9 cellular contexts compared by ENCODE assay signal in the genomic region with DNA sequence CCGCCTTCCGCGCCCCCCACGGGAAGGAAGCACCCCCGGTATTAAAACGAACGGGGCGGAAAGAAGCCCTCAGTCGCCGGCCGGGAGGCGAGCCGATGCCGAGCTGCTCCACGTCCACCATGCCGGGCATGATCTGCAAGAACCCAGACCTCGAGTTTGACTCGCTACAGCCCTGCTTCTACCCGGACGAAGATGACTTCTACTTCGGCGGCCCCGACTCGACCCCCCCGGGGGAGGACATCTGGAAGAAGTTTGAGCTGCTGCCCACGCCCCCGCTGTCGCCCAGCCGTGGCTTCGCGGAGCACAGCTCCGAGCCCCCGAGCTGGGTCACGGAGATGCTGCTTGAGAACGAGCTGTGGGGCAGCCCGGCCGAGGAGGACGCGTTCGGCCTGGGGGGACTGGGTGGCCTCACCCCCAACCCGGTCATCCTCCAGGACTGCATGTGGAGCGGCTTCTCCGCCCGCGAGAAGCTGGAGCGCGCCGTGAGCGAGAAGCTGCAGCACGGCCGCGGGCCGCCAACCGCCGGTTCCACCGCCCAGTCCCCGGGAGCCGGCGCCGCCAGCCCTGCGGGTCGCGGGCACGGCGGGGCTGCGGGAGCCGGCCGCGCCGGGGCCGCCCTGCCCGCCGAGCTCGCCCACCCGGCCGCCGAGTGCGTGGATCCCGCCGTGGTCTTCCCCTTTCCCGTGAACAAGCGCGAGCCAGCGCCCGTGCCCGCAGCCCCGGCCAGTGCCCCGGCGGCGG. TPM values are rescaled to one million over a fixed set of nuclear protein-coding genes. Genes with fewer than 3 reads are reported as not detected.
DNase-seq lines count a peak whose midpoint lies in the region; ATAC-seq, FAIRE-seq and TF ChIP-seq lines count a peak whose summit lies in the region.
"Had no signal": no experiment of that assay in that cellular context is flagged by ENCODE, and none has a peak within 500 bp of the region (broad histone marks: within the 10 kb centered on the region; RNA-seq: fewer than 3 reads in every experiment).

No MANE protein-coding gene starts in this region.

- no peak overlapping the region for H2BK15ac ChIP-seq in H1 (ENCODE audit: low read length)

- H3K4ac ChIP-seq in H1 (replicated peaks; ENCODE audit: insufficient read length, low read depth, low read length): peak overlapping the region; percentile 72

- H3K9me3 ChIP-seq in H1 (ENCODE audit: insufficient read depth in 2 of 2, low read depth in 1 of 2, low read length in 1 of 2): no peaks in the 10 kb centered on the region

- H3K4me3 Mint-ChIP-seq in naive thymus-derived CD8-positive, alpha-beta T cell: peak overlapping the region; percentile 63 to 94 (median 76)

- H4K91ac ChIP-seq in H1 (replicated peaks; ENCODE audit: insufficient read length, low read length): peak overlapping the region; percentile 70

- peaks cover 28 to 30% of the 10 kb centered on the region in 2 experiments for H4K20me1 ChIP-seq in H1 (replicated peaks in 1 of 2; ENCODE audit: control insufficient read depth in 1 of 2, insufficient read depth in 2 of 2, low read length in 2 of 2)

- H3K27ac Mint-ChIP-seq in naive thymus-derived CD8-positive, alpha-beta T cell: peak overlapping the region in 1 of 10 donors; percentile 40

- peaks cover 3% of the 10 kb centered on the region; the same call in 1 of the 2 replicates for H3K79me1 ChIP-seq in H1 (ENCODE audit: low read depth, low read length)

- H3K9ac ChIP-seq in H1 (replicated peaks in 1 of 4; ENCODE audit: extremely low read depth in 1 of 4, low read depth in 3 of 4, low read length in 3 of 4): peak overlapping the region; percentile 75 to 93 (median 79)

- H3K23ac ChIP-seq in H1 (ENCODE audit: insufficient read length): no peak overlapping the region

- H2BK120ac ChIP-seq in H1 (replicated peaks; ENCODE audit: low read depth, low read length): no peak overlapping the region

- no peak for FAIRE-seq in H1 (lab: Jason Lieb, UNC)
- FAIRE-seq: bronchial epithelial cell had no signal

- peaks cover 11 to 50% (median 30%) of the 10 kb centered on the region in 4 experiments for H3K36me3 ChIP-seq in H1 (ENCODE audit: control insufficient read depth in 2 of 4, insufficient read depth in 4 of 4, low read length in 3 of 4)

- POLR2A ChIA-PET in H1 (lab: Charles Lee; ENCODE audit: partially characterized antibody): interaction anchor here (0.7 to 4.4 kb wide), 10 partner anchors 8 to 340 kb away, joined by 3 to 46 read pairs (median 4); no protein-coding TSS in a partner anchor
- POLR2A ChIA-PET in naive thymus-derived CD8-positive, alpha-beta T cell (lab: Charles Lee): interaction anchor here (2.3 kb wide), 1 partner anchor 23 kb away, joined by 20 read pairs; no protein-coding TSS in a partner anchor

- H3K27ac ChIP-seq in H1 (ENCODE audit: low read depth, low read length): peak overlapping the region; percentile 69

- peaks cover 0 to 1% (median 0%) of the 10 kb centered on the region in 9 donors for H3K9me3 Mint-ChIP-seq in naive thymus-derived CD8-positive, alpha-beta T cell

- TF ChIP-seq POLR2A in H1 (IDR thresholded peaks at IDR 0.05; ENCODE audit: control extremely low read depth in 1 of 2, low read depth in 2 of 2, low read length in 2 of 2): peak in 1 of 2 experiments; percentile 82; a peak in 2 of 3 replicates

- TF ChIP-seq CTCF in H1 (IDR thresholded peaks at IDR 0.05; ENCODE audit: control extremely low read depth in 1 of 3, insufficient read depth in 1 of 3, low read depth in 1 of 3, low read length in 3 of 3): no peak

- peak overlapping the region; percentile 61 for H3K14ac ChIP-seq in H1 (ENCODE audit: insufficient read length)

- TF ChIP-seq RAD21 in H1 (IDR thresholded peaks at IDR 0.05 in 1 of 2, conservative IDR thresholded peaks at IDR 0.05 in 1 of 2; ENCODE audit: low read depth in 2 of 2, low read length in 2 of 2): no peak

- peaks cover 19 to 49% (median 41%) of the 10 kb centered on the region in 5 donors for H3K27me3 Mint-ChIP-seq in naive thymus-derived CD8-positive, alpha-beta T cell

- no peaks in the 10 kb centered on the region for H3K27me3 ChIP-seq in H1 (replicated peaks in 1 of 4; ENCODE audit: control insufficient read depth in 3 of 4, extremely low read depth in 1 of 4, insufficient read depth in 3 of 4, low read length in 3 of 4)

- CTCF ChIA-PET in H1 (lab: Charles Lee; ENCODE audit: partially characterized antibody): interaction anchor here (0.5 to 5.6 kb wide), 22 partner anchors 13 to 567 kb away, joined by 3 to 54 read pairs (median 4); no protein-coding TSS in a partner anchor

- peaks cover 9 to 26% (median 15%) of the 10 kb centered on the region in 4 experiments; a peak in 6 of 7 replicates for H3K4me1 ChIP-seq in H1 (replicated peaks in 1 of 4; ENCODE audit: control insufficient read depth in 3 of 4, insufficient read depth in 4 of 4, low read length in 3 of 4)

- no peaks in the 10 kb centered on the region for H3K36me3 Mint-ChIP-seq in naive thymus-derived CD8-positive, alpha-beta T cell

- peak overlapping the region; percentile 86 to 97 (median 94) for H3K4me3 ChIP-seq in H1 (ENCODE audit: extremely low read depth in 1 of 4, insufficient read depth in 2 of 4, low read depth in 3 of 4, low read length in 4 of 4)

- H2BK12ac ChIP-seq in H1 (ENCODE audit: low read depth, low read length): peak overlapping the region; percentile 80; the same call in 1 of the 2 replicates

- 0% methylated on average over 29 of the region's 90 CpGs; no CpG with 5 or more reads in 1 of the 2 experiments for WGBS in H1 (ENCODE audit: extremely low coverage in 1 of 2, insufficient coverage in 1 of 2, insufficient read length in 1 of 2, insufficient replicate concordance in 2 of 2, low coverage in 1 of 2, low lambda C conversion rate in 2 of 2, missing lambda C conversion rate in 1 of 2), 2 experiments

- no peak overlapping the region for H2AK5ac ChIP-seq in H1 (ENCODE audit: low read depth, low read length)

- TF ChIP-seq EP300 in H1 (IDR thresholded peaks at IDR 0.05; ENCODE audit: borderline replicate concordance in 1 of 2, low read depth in 2 of 2, low read length in 2 of 2): no peak

- H3K79me2 ChIP-seq in H1 (ENCODE audit: control insufficient read depth in 1 of 2, insufficient read depth in 2 of 2, low read length in 2 of 2): peaks cover 38 to 68% of the 10 kb centered on the region in 2 experiments

- H2AFZ ChIP-seq in H1 (ENCODE audit: low read length): no peak overlapping the region

- peaks cover 20 to 41% (median 32%) of the 10 kb centered on the region in 4 donors for H3K4me1 Mint-ChIP-seq in naive thymus-derived CD8-positive, alpha-beta T cell

- H4K5ac ChIP-seq in H1 (ENCODE audit: insufficient read length, low read depth, low read length): peak overlapping the region; percentile 68

- peak overlapping the region; percentile 17; the same call in 1 of the 2 replicates for H4K8ac ChIP-seq in H1 (ENCODE audit: extremely low read depth, insufficient read depth, low read length)

- H3K4me2 ChIP-seq in H1 (ENCODE audit: insufficient read depth in 1 of 2, low read depth in 2 of 2, low read length in 2 of 2): peak overlapping the region; percentile 79 to 91

- peak; percentile 8 to 34 for ATAC-seq in naive thymus-derived CD8-positive, alpha-beta T cell
- no peak for ATAC-seq in HG02798 (IDR thresholded peaks at IDR 0.05; ENCODE audit: poor library complexity, unreplicated experiment)

- H3K56ac ChIP-seq in H1 (replicated peaks; ENCODE audit: insufficient read length, low read depth, low read length): peak overlapping the region; percentile 81

- peak; percentile 49 for DNase-seq in D341Med (ENCODE audit: low spot score)
- peak; percentile 19 for DNase-seq in NCI-H2227 treated with DMSO at 0.1 percent for 48 hours (lab: John Stamatoyannopoulos, UW)
- peak in 1 of 2 experiments; percentile 72 for DNase-seq in H1 (ENCODE audit: low read depth in 1 of 2, low spot score in 2 of 2)
- peak in 2 of 10 donors; percentile 8 to 15 for DNase-seq in naive thymus-derived CD8-positive, alpha-beta T cell
- no peak for DNase-seq in OCI-M1 (lab: John Stamatoyannopoulos, UW)
- DNase-seq in NOMO-1 treated with DMSO at 0.1 percent for 48 hours (lab: John Stamatoyannopoulos, UW; ENCODE audit: unreplicated experiment): no peak
- DNase-seq in HPDE6-E6E7 (ENCODE audit: extremely low spot score): no peak

- peak overlapping the region; percentile 93; the same call in 1 of the 2 replicates for H3K18ac ChIP-seq in H1 (ENCODE audit: extremely low read depth, low read length)

- H2BK20ac ChIP-seq in H1 (ENCODE audit: low read length): no peak overlapping the region

- peak overlapping the region; percentile 92 for H2BK5ac ChIP-seq in H1 (ENCODE audit: low read depth, low read length)

- H3K23me2 ChIP-seq in H1 (ENCODE audit: low read depth, low read length): peaks cover 15% of the 10 kb centered on the region

TF ChIP-seq in H1, 55 proteins besides CTCF, POLR2A, EP300 and RAD21:
- TF ChIP-seq POLR2AphosphoS5 (IDR thresholded peaks at IDR 0.05; ENCODE audit: low read depth, low read length): peak; percentile 56
- no peak for TF ChIP-seq BACH1 (IDR thresholded peaks at IDR 0.05; ENCODE audit: low read length)
- TF ChIP-seq PHF8 (conservative IDR thresholded peaks at IDR 0.05; ENCODE audit: low read depth, low read length): 0 out of 2 replicates have a peak, but pooled peaks have one; percentile 5
- peak; percentile 74 for TF ChIP-seq TBP (IDR thresholded peaks at IDR 0.05; ENCODE audit: low read depth, low read length)
- TF ChIP-seq SIN3A (conservative IDR thresholded peaks at IDR 0.05 in 1 of 2, IDR thresholded peaks at IDR 0.05 in 1 of 2; ENCODE audit: low read depth in 1 of 2, low read length in 2 of 2): 0 out of 4 replicates have a peak, but pooled peaks of 1 of the 2 experiments have one; percentile 67
- no peak for TF ChIP-seq HDAC6 (IDR thresholded peaks at IDR 0.05; ENCODE audit: low read depth, low read length)
- TF ChIP-seq TAF1 (IDR thresholded peaks at IDR 0.05; ENCODE audit: low read depth, low read length): peak; percentile 64

RNA-seq across cellular contexts. Expression of a gene that starts 1.8 kb away (rescaled TPM):
- total RNA-seq in H1 (2021; fragmentation: NEBNext Ultra II Directional; extraction: Animal tissue kit (Norgen Biotek cat#: 25700)): 137 and 142 TPM in 2 replicates
- polyA plus RNA-seq in H1 (2011; rRNA removed): 87.8 and 100 TPM in 2 replicates
- polyA plus RNA-seq in H1 (2011; cell fraction: cytosol; rRNA removed): 90.7 TPM
- 82.0 TPM for polyA plus RNA-seq in H1 (2011; cell fraction: nucleus; rRNA removed)
- polyA plus RNA-seq in H1 (2012, experiment 1 of 2): 85.1 to 103 TPM (median 94.3 TPM) in 4 replicates
- polyA plus RNA-seq in H1 (2012, experiment 2 of 2): 144 TPM
- 90.2 TPM for polyA plus RNA-seq in H1 (2013, experiment 1 of 2)
- polyA plus RNA-seq in H1 (2013, experiment 2 of 2): 86.8 TPM
- polyA minus RNA-seq in H1 (2011; rRNA and poly(A)+ RNA removed): 51.6 and 92.6 TPM in 2 replicates
- 57.2 TPM for polyA minus RNA-seq in H1 (2011; cell fraction: cytosol; rRNA and poly(A)+ RNA removed)
- polyA minus RNA-seq in H1 (2011; cell fraction: nucleus; rRNA and poly(A)+ RNA removed): 35.0 TPM
- under 1 TPM; 0.16 to 0.58 TPM for total RNA-seq in naive thymus-derived CD8-positive, alpha-beta T cell
- not detected for polyA plus RNA-seq in naive thymus-derived CD8-positive, alpha-beta T cell
- total RNA-seq: bronchial epithelial cell had no signal

Comparison
In these comparisons a context has a peak if more than half of its experiments do, and no peak if none do; other contexts are left out.
1. DNase-seq: peak in D341Med (single experiment) and NCI-H2227 treated with DMSO at 0.1 percent for 48 hours (single experiment); none in OCI-M1 (single experiment), NOMO-1 treated with DMSO at 0.1 percent for 48 hours (single experiment) and HPDE6-E6E7 (single experiment).
2. RNA of a gene that starts 1.8 kb away (total RNA-seq): 137 to 142 TPM in H1; 0.16 to 0.58 TPM in naive thymus-derived CD8-positive, alpha-beta T cell; every median in the first group is over 10 times any median in the second.